Comparison of ENCODE assay signal across 1 cellular context in genomic region chr21:25039461-25040380, GRCh38.
TF ChIP-seq lines count a peak whose summit lies in the region.

No MANE protein-coding gene starts in this region.

TF ChIP-seq in liver, 16 proteins besides CTCF, POLR2A, EP300 and RAD21 (continued from another document):
- TF ChIP-seq, protein P1, sequence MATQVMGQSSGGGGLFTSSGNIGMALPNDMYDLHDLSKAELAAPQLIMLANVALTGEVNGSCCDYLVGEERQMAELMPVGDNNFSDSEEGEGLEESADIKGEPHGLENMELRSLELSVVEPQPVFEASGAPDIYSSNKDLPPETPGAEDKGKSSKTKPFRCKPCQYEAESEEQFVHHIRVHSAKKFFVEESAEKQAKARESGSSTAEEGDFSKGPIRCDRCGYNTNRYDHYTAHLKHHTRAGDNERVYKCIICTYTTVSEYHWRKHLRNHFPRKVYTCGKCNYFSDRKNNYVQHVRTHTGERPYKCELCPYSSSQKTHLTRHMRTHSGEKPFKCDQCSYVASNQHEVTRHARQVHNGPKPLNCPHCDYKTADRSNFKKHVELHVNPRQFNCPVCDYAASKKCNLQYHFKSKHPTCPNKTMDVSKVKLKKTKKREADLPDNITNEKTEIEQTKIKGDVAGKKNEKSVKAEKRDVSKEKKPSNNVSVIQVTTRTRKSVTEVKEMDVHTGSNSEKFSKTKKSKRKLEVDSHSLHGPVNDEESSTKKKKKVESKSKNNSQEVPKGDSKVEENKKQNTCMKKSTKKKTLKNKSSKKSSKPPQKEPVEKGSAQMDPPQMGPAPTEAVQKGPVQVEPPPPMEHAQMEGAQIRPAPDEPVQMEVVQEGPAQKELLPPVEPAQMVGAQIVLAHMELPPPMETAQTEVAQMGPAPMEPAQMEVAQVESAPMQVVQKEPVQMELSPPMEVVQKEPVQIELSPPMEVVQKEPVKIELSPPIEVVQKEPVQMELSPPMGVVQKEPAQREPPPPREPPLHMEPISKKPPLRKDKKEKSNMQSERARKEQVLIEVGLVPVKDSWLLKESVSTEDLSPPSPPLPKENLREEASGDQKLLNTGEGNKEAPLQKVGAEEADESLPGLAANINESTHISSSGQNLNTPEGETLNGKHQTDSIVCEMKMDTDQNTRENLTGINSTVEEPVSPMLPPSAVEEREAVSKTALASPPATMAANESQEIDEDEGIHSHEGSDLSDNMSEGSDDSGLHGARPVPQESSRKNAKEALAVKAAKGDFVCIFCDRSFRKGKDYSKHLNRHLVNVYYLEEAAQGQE (IDR thresholded peaks at IDR 0.05): no peak
- TF ChIP-seq RXRA (IDR thresholded peaks at IDR 0.05) (no peak), JUND (IDR thresholded peaks at IDR 0.05) (no peak), YY1 (IDR thresholded peaks at IDR 0.05) (no peak), HNF4A (conservative IDR thresholded peaks at IDR 0.05) (no peak), HNF4G (IDR thresholded peaks at IDR 0.05) (no peak), SP1 (IDR thresholded peaks at IDR 0.05) (no peak)
TF ChIP-seq in liver: peak in this region for 0.
